In the genomic region with DNA sequence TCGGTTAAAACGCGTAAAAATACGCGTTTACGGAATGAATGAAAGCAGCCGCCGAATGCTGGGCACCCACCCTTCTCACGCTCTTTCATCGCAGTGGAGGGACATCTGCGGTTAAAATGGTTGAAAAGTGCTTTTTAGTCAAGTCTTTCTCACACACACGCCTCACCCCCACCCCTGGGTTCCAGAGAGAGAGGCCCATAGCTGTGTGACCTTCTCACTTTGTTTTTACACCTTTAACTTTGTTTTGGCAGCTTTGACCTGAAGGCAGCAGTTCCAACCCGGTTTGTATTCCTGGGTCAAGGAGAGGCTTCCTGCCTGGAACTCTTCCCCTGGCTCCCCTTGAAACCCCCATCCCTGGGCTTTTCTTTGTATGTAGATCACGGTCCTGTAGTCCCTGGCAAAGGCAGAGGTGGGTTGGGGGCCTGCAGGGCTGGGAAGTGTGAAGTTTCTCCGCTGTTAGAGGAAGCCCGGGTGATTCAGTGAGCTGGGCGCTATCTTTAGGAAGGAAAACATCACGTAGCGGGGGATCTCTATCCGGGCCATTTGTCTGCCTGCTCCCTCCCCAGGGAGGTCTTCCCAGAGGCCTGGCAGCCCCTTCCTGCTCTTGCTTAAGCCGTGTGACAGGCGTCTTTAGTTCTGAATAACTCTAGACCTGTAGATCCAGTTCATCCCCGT, we compare ENCODE assay signal across 1 cellular context.
TF ChIP-seq lines count a peak whose summit lies in the region.

No MANE protein-coding gene starts in this region.

TF ChIP-seq in IMR-90, 13 proteins besides CTCF, POLR2A, EP300 and RAD21:
- TF ChIP-seq SMC3 (IDR thresholded peaks at IDR 0.05; ENCODE audit: low read depth, low read length) (no peak), RCOR1 (IDR thresholded peaks at IDR 0.05; ENCODE audit: insufficient replicate concordance, low read length) (no peak), BHLHE40 (IDR thresholded peaks at IDR 0.05; ENCODE audit: low read depth, low read length) (no peak), MAFK (IDR thresholded peaks at IDR 0.05; ENCODE audit: low read depth, low read length) (no peak)
- TF ChIP-seq, protein P1, sequence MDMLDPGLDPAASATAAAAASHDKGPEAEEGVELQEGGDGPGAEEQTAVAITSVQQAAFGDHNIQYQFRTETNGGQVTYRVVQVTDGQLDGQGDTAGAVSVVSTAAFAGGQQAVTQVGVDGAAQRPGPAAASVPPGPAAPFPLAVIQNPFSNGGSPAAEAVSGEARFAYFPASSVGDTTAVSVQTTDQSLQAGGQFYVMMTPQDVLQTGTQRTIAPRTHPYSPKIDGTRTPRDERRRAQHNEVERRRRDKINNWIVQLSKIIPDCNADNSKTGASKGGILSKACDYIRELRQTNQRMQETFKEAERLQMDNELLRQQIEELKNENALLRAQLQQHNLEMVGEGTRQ (IDR thresholded peaks at IDR 0.05; ENCODE audit: low read depth, low read length), result no peak
